1 cellular context compared by ENCODE assay signal in the genomic region with DNA sequence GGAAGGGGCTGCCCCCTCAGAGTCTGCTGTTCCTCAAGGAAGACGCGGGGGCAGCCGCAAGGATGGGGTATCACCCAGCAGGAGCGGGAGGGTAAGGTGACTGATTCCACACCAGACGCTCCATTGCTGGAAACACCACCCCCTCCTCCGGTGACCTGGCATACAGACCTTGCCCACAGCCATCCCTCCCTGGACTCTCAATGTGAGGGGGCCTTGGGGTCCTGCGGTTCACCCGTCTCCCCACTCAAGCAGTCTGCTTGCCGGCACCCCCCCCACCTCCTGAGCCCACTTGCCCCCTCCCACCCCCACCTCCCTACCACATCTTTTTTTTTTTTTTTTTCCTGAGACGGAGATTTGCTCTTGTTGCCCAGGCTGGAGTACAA.
TF ChIP-seq lines count a peak whose summit lies in the region.

No MANE protein-coding gene starts in this region.

TF ChIP-seq in HepG2, 621 proteins besides CTCF, POLR2A, EP300 and RAD21:
- no peak for TF ChIP-seq ZNF790 (CRISPR knock-in tag; IDR thresholded peaks at IDR 0.05; ENCODE audit: borderline replicate concordance)
- TF ChIP-seq, protein P1, sequence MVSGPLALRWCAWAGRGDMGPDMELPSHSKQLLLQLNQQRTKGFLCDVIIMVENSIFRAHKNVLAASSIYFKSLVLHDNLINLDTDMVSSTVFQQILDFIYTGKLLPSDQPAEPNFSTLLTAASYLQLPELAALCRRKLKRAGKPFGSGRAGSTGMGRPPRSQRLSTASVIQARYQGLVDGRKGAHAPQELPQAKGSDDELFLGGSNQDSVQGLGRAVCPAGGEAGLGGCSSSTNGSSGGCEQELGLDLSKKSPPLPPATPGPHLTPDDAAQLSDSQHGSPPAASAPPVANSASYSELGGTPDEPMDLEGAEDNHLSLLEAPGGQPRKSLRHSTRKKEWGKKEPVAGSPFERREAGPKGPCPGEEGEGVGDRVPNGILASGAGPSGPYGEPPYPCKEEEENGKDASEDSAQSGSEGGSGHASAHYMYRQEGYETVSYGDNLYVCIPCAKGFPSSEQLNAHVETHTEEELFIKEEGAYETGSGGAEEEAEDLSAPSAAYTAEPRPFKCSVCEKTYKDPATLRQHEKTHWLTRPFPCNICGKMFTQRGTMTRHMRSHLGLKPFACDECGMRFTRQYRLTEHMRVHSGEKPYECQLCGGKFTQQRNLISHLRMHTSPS (CRISPR knock-in tag; IDR thresholded peaks at IDR 0.05; ENCODE audit: low read depth) = 0 out of 2 replicates have a peak, but pooled peaks have one; percentile 3
- 0 out of 2 replicates have a peak, but pooled peaks have one; percentile 68 for TF ChIP-seq PCBP1 (IDR thresholded peaks at IDR 0.05; ENCODE audit: borderline replicate concordance, low read depth, low read length)
- no peak for TF ChIP-seq XRCC5 (optimal IDR thresholded peaks at IDR 0.05; ENCODE audit: low read length)
- no peak for TF ChIP-seq ZNF207 (IDR thresholded peaks at IDR 0.05; ENCODE audit: borderline replicate concordance)
- TF ChIP-seq, protein P2, sequence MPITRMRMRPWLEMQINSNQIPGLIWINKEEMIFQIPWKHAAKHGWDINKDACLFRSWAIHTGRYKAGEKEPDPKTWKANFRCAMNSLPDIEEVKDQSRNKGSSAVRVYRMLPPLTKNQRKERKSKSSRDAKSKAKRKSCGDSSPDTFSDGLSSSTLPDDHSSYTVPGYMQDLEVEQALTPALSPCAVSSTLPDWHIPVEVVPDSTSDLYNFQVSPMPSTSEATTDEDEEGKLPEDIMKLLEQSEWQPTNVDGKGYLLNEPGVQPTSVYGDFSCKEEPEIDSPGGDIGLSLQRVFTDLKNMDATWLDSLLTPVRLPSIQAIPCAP (CRISPR knock-in tag; IDR thresholded peaks at IDR 0.05; ENCODE audit: low read depth) = no peak
- TF ChIP-seq THYN1 (CRISPR knock-in tag; IDR thresholded peaks at IDR 0.05; ENCODE audit: borderline replicate concordance, low read depth) = no peak
TF ChIP-seq in HepG2: peak in this region for 2.
